ENCODE assay signal across 8 cellular contexts in genomic region chrX:148049441-148049840, GRCh38.
DNase-seq lines count a peak whose midpoint lies in the region; ATAC-seq, FAIRE-seq and TF ChIP-seq lines count a peak whose summit lies in the region.

No MANE protein-coding gene starts in this region.

- FAIRE-seq in bronchial epithelial cell (lab: Jason Lieb, UNC): no peak

- TF ChIP-seq POLR2A in sigmoid colon (IDR thresholded peaks at IDR 0.05): no peak
- no peak for TF ChIP-seq POLR2A in stomach (IDR thresholded peaks at IDR 0.05)

- H3K9me3 ChIP-seq in sigmoid colon: no peaks in the 10 kb centered on the region
- no peaks in the 10 kb centered on the region for H3K9me3 ChIP-seq in stomach

- H3K4me1 ChIP-seq in sigmoid colon (no peaks in the 10 kb centered on the region), stomach (no peaks in the 10 kb centered on the region)

- H3K27me3 ChIP-seq in bronchial epithelial cell (ENCODE audit: control insufficient read depth, insufficient read depth, low read length) (no peaks in the 10 kb centered on the region), sigmoid colon (no peaks in the 10 kb centered on the region), stomach (no peaks in the 10 kb centered on the region)

- ATAC-seq in GM18909 (IDR thresholded peaks at IDR 0.05; ENCODE audit: poor library complexity, unreplicated experiment): peak; percentile 66
- no peak for ATAC-seq in activated CD4-positive, CD25-positive, alpha-beta regulatory T cell treated with anti-CD3 and anti-CD28 coated beads, Interleukin-2, amount 50 U/mL, for 24 hours

- DNase-seq in CD1c-positive myeloid dendritic cell (ENCODE audit: extremely low spot score) (peak; percentile 44), NCI-H2171 (lab: John Stamatoyannopoulos, UW) (peak; percentile 5), bronchial epithelial cell (ENCODE audit: low read depth) (peak; percentile 23), midbrain (lab: John Stamatoyannopoulos, UW) (peak; percentile 37), sigmoid colon (no peak), stomach (no peak)

- intact Hi-C loops in sigmoid colon (cut with DNase I) (loop anchor here (2.0 kb wide), 1 partner anchor 1421 kb away; no protein-coding TSS in a partner anchor), stomach (cut with DNase I; ENCODE audit: low total_unique reads) (no loop called here)

- TF ChIP-seq CTCF in bronchial epithelial cell (IDR thresholded peaks at IDR 0.05; ENCODE audit: insufficient read depth, low read length, severe bottlenecking) (peak; percentile 42), sigmoid colon (IDR thresholded peaks at IDR 0.05) (peak in 1 of 4 experiments; percentile 44), stomach (IDR thresholded peaks at IDR 0.05) (peak in 2 of 7 experiments; percentile 20 to 28)

- H3K27ac ChIP-seq in sigmoid colon (no peak overlapping the region), stomach (no peak overlapping the region)

- WGBS in sigmoid colon, 2 donors: 27 to 32% methylated on average over 4 of the region's 4 CpGs
- WGBS in stomach, 5 donors: 20 to 32% (median 25%) methylated on average over 4 of the region's 4 CpGs

- H3K36me3 ChIP-seq in bronchial epithelial cell (ENCODE audit: control insufficient read depth, insufficient read depth, low read length): no peaks in the 10 kb centered on the region
- H3K36me3 ChIP-seq in sigmoid colon: no peaks in the 10 kb centered on the region
- H3K36me3 ChIP-seq in stomach: no peaks in the 10 kb centered on the region

- H3K4me3 ChIP-seq in bronchial epithelial cell (ENCODE audit: low read depth, low read length): no peak overlapping the region
- H3K4me3 ChIP-seq in sigmoid colon: no peak overlapping the region
- no peak overlapping the region for H3K4me3 ChIP-seq in stomach

- TF ChIP-seq EP300 in sigmoid colon (IDR thresholded peaks at IDR 0.05): no peak
- TF ChIP-seq EP300 in stomach (IDR thresholded peaks at IDR 0.05): no peak

Comparison
In these comparisons a context has a peak if more than half of its experiments do, and no peak if none do; other contexts are left out.
1. DNase-seq: peak in CD1c-positive myeloid dendritic cell (single experiment), NCI-H2171 (single experiment), bronchial epithelial cell (single experiment) and midbrain (single experiment); none in sigmoid colon (single experiment) and stomach (single experiment).